Comparison of ENCODE assay signal across 1 cellular context in genomic region chr5:157511656-157512644, GRCh38.
TF ChIP-seq lines count a peak whose summit lies in the region.

No MANE protein-coding gene starts in this region.

TF ChIP-seq in HepG2, 621 proteins besides CTCF, POLR2A, EP300 and RAD21 (continued from another document and continues in another):
- TF ChIP-seq ZHX2 (IDR thresholded peaks at IDR 0.05; ENCODE audit: low read depth), result no peak
- TF ChIP-seq ZHX2 (CRISPR knock-in tag; IDR thresholded peaks at IDR 0.05; ENCODE audit: borderline replicate concordance), result no peak
- TF ChIP-seq ZFP62 (CRISPR knock-in tag; IDR thresholded peaks at IDR 0.05), result no peak
- no peak for TF ChIP-seq ZNF577 (CRISPR knock-in tag; IDR thresholded peaks at IDR 0.05; ENCODE audit: borderline replicate concordance, low read depth)
- no peak for TF ChIP-seq HNRNPH1 (optimal IDR thresholded peaks at IDR 0.05; ENCODE audit: low read depth, low read length)
- no peak for TF ChIP-seq SMC3 (IDR thresholded peaks at IDR 0.05; ENCODE audit: low read length)
- no peak for TF ChIP-seq CREB3 (CRISPR knock-in tag; IDR thresholded peaks at IDR 0.05)
- no peak for TF ChIP-seq ZC3H4 (CRISPR knock-in tag; IDR thresholded peaks at IDR 0.05; ENCODE audit: borderline replicate concordance)
- peak; percentile 77 for TF ChIP-seq ZBTB26 (CRISPR knock-in tag; IDR thresholded peaks at IDR 0.05; ENCODE audit: borderline replicate concordance)
- no peak for TF ChIP-seq ETS1 (CRISPR knock-in tag; IDR thresholded peaks at IDR 0.05)
- no peak for TF ChIP-seq GABPB1 (CRISPR knock-in tag; IDR thresholded peaks at IDR 0.05)
- no peak for TF ChIP-seq ZNF761 (CRISPR knock-in tag; conservative IDR thresholded peaks at IDR 0.05)
- TF ChIP-seq SYNCRIP (IDR thresholded peaks at IDR 0.05; ENCODE audit: insufficient read depth, low read depth, low read length), result no peak
- no peak for TF ChIP-seq HINFP (CRISPR knock-in tag; IDR thresholded peaks at IDR 0.05; ENCODE audit: low read depth)
- TF ChIP-seq E2F5 (CRISPR knock-in tag; conservative IDR thresholded peaks at IDR 0.05), result no peak
- no peak for TF ChIP-seq ZNF550 (CRISPR knock-in tag; IDR thresholded peaks at IDR 0.05; ENCODE audit: borderline replicate concordance)
- TF ChIP-seq TRIM24 (CRISPR knock-in tag; IDR thresholded peaks at IDR 0.05), result no peak
- no peak for TF ChIP-seq NFKBIZ (CRISPR knock-in tag; IDR thresholded peaks at IDR 0.05)
- no peak for TF ChIP-seq EZH2 (conservative IDR thresholded peaks at IDR 0.05; ENCODE audit: low read depth, low read length)
- no peak for TF ChIP-seq PCBP1 (IDR thresholded peaks at IDR 0.05; ENCODE audit: borderline replicate concordance, low read depth, low read length)
- TF ChIP-seq BATF2 (CRISPR knock-in tag; IDR thresholded peaks at IDR 0.05), result no peak
- TF ChIP-seq ZNF557 (CRISPR knock-in tag; IDR thresholded peaks at IDR 0.05), result no peak
- TF ChIP-seq MEIS1 (CRISPR knock-in tag; IDR thresholded peaks at IDR 0.05; ENCODE audit: borderline replicate concordance), result no peak
- peak; percentile 55 for TF ChIP-seq SKI (IDR thresholded peaks at IDR 0.05; ENCODE audit: partially characterized antibody)
- TF ChIP-seq XRCC5 (optimal IDR thresholded peaks at IDR 0.05; ENCODE audit: low read length), result peak; percentile 51
- no peak for TF ChIP-seq NCOA5 (CRISPR knock-in tag; IDR thresholded peaks at IDR 0.05)
- TF ChIP-seq PHF5A (CRISPR knock-in tag; IDR thresholded peaks at IDR 0.05; ENCODE audit: low read depth, unreplicated experiment), result no peak
- no peak for TF ChIP-seq ZKSCAN1 (IDR thresholded peaks at IDR 0.05; ENCODE audit: low read length)
- TF ChIP-seq RAD51 (IDR thresholded peaks at IDR 0.05; ENCODE audit: borderline replicate concordance), result no peak
- TF ChIP-seq HNF4A (CRISPR knock-in tag; IDR thresholded peaks at IDR 0.05), result peak; percentile 66
- TF ChIP-seq ZNF781 (CRISPR knock-in tag; IDR thresholded peaks at IDR 0.05; ENCODE audit: borderline replicate concordance, not compliant biosample characterization), result no peak
- TF ChIP-seq PRDM4 (CRISPR knock-in tag; IDR thresholded peaks at IDR 0.05; ENCODE audit: borderline replicate concordance), result no peak
- TF ChIP-seq TAF1 (CRISPR knock-in tag; IDR thresholded peaks at IDR 0.05), result no peak
- no peak for TF ChIP-seq ZSCAN12 (CRISPR knock-in tag; IDR thresholded peaks at IDR 0.05)
- no peak for TF ChIP-seq ZNF768 (CRISPR knock-in tag; IDR thresholded peaks at IDR 0.05)
- no peak for TF ChIP-seq TFDP1 (CRISPR knock-in tag; IDR thresholded peaks at IDR 0.05; ENCODE audit: borderline replicate concordance)
- no peak for TF ChIP-seq NONO (IDR thresholded peaks at IDR 0.05)
- no peak for TF ChIP-seq NONO (CRISPR knock-in tag; conservative IDR thresholded peaks at IDR 0.05)
- TF ChIP-seq ZNF800 (CRISPR knock-in tag; IDR thresholded peaks at IDR 0.05), result no peak
- no peak for TF ChIP-seq ZNF878 (CRISPR knock-in tag; IDR thresholded peaks at IDR 0.05)
- peak; percentile 80 for TF ChIP-seq SOX5 (CRISPR knock-in tag; IDR thresholded peaks at IDR 0.05; ENCODE audit: borderline replicate concordance)
- TF ChIP-seq CAMTA2 (CRISPR knock-in tag; IDR thresholded peaks at IDR 0.05; ENCODE audit: borderline replicate concordance), result no peak
- no peak for TF ChIP-seq ZNF782 (CRISPR knock-in tag; IDR thresholded peaks at IDR 0.05; ENCODE audit: borderline replicate concordance)
- TF ChIP-seq TERF1 (CRISPR knock-in tag; IDR thresholded peaks at IDR 0.05), result no peak
